In the genomic region with DNA sequence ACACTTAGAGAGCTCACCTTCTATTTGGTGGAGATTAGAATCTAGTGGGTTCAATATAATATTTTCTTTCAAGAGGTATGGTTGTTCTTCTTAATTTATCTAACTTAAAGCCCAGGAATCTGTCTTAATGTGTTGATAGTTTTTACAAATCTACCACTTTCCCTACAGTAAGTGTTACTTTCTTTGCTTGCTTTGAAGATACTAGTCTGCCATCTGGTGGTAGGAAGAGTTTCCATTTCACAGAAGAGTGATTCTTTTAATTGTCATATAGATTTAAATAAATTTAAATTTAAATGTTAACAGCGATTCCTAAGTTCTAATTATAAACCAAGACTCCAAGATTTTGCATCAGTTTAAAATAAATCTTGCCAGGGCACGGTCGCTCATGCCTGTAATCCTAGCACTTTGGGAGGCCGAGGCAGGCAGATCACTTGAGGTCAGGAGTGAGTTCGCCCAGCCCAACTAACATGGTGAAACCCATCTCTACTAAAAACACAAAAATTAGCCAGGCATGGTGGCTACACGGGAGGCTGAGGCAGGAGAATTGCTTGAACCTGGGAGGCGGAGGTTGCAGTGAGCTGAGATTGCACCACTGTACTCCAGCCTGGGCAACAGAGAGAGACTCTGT, we compare ENCODE assay signal across 8 cellular contexts. TPM values are rescaled to one million over a fixed set of nuclear protein-coding genes. Genes with fewer than 3 reads are reported as not detected.
DNase-seq lines count a peak whose midpoint lies in the region; ATAC-seq and TF ChIP-seq lines count a peak whose summit lies in the region.

No MANE protein-coding gene starts in this region.

- ATAC-seq in heart left ventricle (peak in 1 of 4 donors; percentile 58), Right ventricle myocardium inferior (no peak), psoas muscle (peak in 1 of 4 donors; percentile 79), HG02852 (IDR thresholded peaks at IDR 0.05; ENCODE audit: unreplicated experiment) (no peak)

- H3K27me3 ChIP-seq in heart left ventricle (no peaks in the 10 kb centered on the region), SU-DHL-6 (ENCODE audit: low read length) (no peaks in the 10 kb centered on the region), psoas muscle (ENCODE audit: insufficient read depth in 3 of 3, low read length in 2 of 3) (no peaks in the 10 kb centered on the region)

- 48 to 63% (median 51%) methylated on average over 7 of the region's 7 CpGs for WGBS in heart left ventricle, 4 donors
- 32 to 59% (median 38%) methylated on average over 7 of the region's 7 CpGs for WGBS in psoas muscle, 3 donors

- TF ChIP-seq CTCF in heart left ventricle (IDR thresholded peaks at IDR 0.05), result peak; percentile 43 to 81 (median 69)
- peak; percentile 29 for TF ChIP-seq CTCF in SU-DHL-6 (IDR thresholded peaks at IDR 0.05; ENCODE audit: insufficient read depth, low read length, poor library complexity, severe bottlenecking)
- peak; percentile 39 for TF ChIP-seq CTCF in foreskin fibroblast (IDR thresholded peaks at IDR 0.05; ENCODE audit: low read depth, low read length)
- peak; percentile 68 for TF ChIP-seq CTCF in psoas muscle (IDR thresholded peaks at IDR 0.05)

- H3K36me3 ChIP-seq in heart left ventricle (peaks cover 0 to 16% (median 0%) of the 10 kb centered on the region in 9 donors), SU-DHL-6 (ENCODE audit: low read length) (no peaks in the 10 kb centered on the region), psoas muscle (ENCODE audit: insufficient read depth in 1 of 2, low read depth in 1 of 2) (no peaks in the 10 kb centered on the region)

- TF ChIP-seq POLR2A in heart left ventricle (IDR thresholded peaks at IDR 0.05), result no peak

- H2AFZ ChIP-seq in SU-DHL-6 (ENCODE audit: low read depth, low read length, severe bottlenecking), result no peak overlapping the region

- H3K4me3 ChIP-seq in heart left ventricle, result no peak overlapping the region
- H3K4me3 ChIP-seq in SU-DHL-6 (ENCODE audit: insufficient read depth, low read length, poor library complexity, severe bottlenecking), result no peak overlapping the region
- no peak overlapping the region for H3K4me3 ChIP-seq in foreskin fibroblast (ENCODE audit: low read depth in 1 of 2, low read length in 2 of 2)
- H3K4me3 ChIP-seq in psoas muscle, result no peak overlapping the region

- H3K27ac ChIP-seq in heart left ventricle, result no peak overlapping the region
- H3K27ac ChIP-seq in SU-DHL-6 (ENCODE audit: low read depth, low read length), result no peak overlapping the region
- H3K27ac ChIP-seq in psoas muscle, result no peak overlapping the region

- no peak overlapping the region for H3K4me2 ChIP-seq in SU-DHL-6 (ENCODE audit: low read depth, low read length, poor library complexity, severe bottlenecking)

- H3K9me2 ChIP-seq in SU-DHL-6 (replicated peaks; ENCODE audit: insufficient read depth, low read length), result no peaks in the 10 kb centered on the region

- no peak overlapping the region for H3K9ac ChIP-seq in SU-DHL-6 (ENCODE audit: low read length)

- H3K4me1 ChIP-seq in heart left ventricle (peaks cover 0 to 4% (median 0%) of the 10 kb centered on the region in 12 donors), psoas muscle (no peaks in the 10 kb centered on the region)

- DNase-seq in heart left ventricle (no peak), Right ventricle myocardium inferior (ENCODE audit: missing footprints) (no peak), HPDE6-E6E7 (ENCODE audit: extremely low spot score) (peak; percentile 4), foreskin fibroblast (peak; percentile 28 to 71), psoas muscle (no peak)
- DNase-seq in stimulated activated CD8-positive, alpha-beta memory T cell treated with anti-CD3 and anti-CD28 coated beads, Interleukin-4, amount 100 ng/mL, for 48 hours, result no peak

- H4K20me1 ChIP-seq in SU-DHL-6 (ENCODE audit: low read depth, low read length), result no peaks in the 10 kb centered on the region

- intact Hi-C loops in heart left ventricle (cut with DNase I), result loop anchor here (1.0 to 10.0 kb wide), 16 partner anchors 44 to 379 kb away; a partner anchor contains a TSS
- intact Hi-C loops in Right ventricle myocardium inferior (cut with DNase I), result loop anchor here (1.0 to 5.0 kb wide), 2 partner anchors 91 to 194 kb away; no protein-coding TSS in a partner anchor
- intact Hi-C loops in psoas muscle (cut with DNase I), result loop anchor here (5.0 to 10.0 kb wide), 3 partner anchors 89 to 201 kb away; no protein-coding TSS in a partner anchor

- H3K79me2 ChIP-seq in SU-DHL-6 (ENCODE audit: insufficient read depth, low read length), result no peaks in the 10 kb centered on the region

- H3K9me3 ChIP-seq in heart left ventricle (no peaks in the 10 kb centered on the region), SU-DHL-6 (ENCODE audit: insufficient read depth, low read length) (no peaks in the 10 kb centered on the region), psoas muscle (no peaks in the 10 kb centered on the region)

- H3F3A ChIP-seq in SU-DHL-6 (ENCODE audit: insufficient read depth), result no peaks in the 10 kb centered on the region

RNA-seq across cellular contexts. Expression of a gene that starts 43.5 kb away (rescaled TPM):
- total RNA-seq in heart left ventricle (10 to 100 TPM; 17.1 to 29.7 (median 24.0) TPM), Right ventricle myocardium inferior (30.2 TPM), psoas muscle (10 to 100 TPM; 20.5 to 33.3 (median 24.0) TPM)
- polyA plus RNA-seq in heart left ventricle (10 to 100 TPM; 55.5 to 56.6 TPM), psoas muscle (10 to 100 TPM; 35.1 to 43.3 (median 37.1) TPM)

Comparison
In these comparisons a context has a peak if more than half of its experiments do, and no peak if none do; other contexts are left out.
1. DNase-seq: peak in HPDE6-E6E7 (single experiment) and foreskin fibroblast (2 of 2); none in heart left ventricle (0 of 5), Right ventricle myocardium inferior (single experiment), psoas muscle (0 of 2) and stimulated activated CD8-positive, alpha-beta memory T cell treated with anti-CD3 and anti-CD28 coated beads, Interleukin-4, amount 100 ng/mL, for 48 hours (single experiment).
2. Peak in every context shown above with its lines, with median percentiles within 50 percentile points of each other: CTCF ChIP-seq.